In genomic region chr20:47655635-47656034, GRCh38 we compare ENCODE assay signal across 16 cellular contexts.
DNase-seq lines count a peak whose midpoint lies in the region; ATAC-seq and TF ChIP-seq lines count a peak whose summit lies in the region.
"Had no signal": no experiment of that assay in that cellular context is flagged by ENCODE, and none has a peak within 500 bp of the region (broad histone marks: within the 10 kb centered on the region; RNA-seq: fewer than 3 reads in every experiment).

No MANE protein-coding gene starts in this region.

- H3K9me3 Mint-ChIP-seq in activated T-cell treated with anti-CD3 and anti-CD28 coated beads, Interleukin-2, amount 50 U/mL, for 24 hours: no peaks in the 10 kb centered on the region
- H3K9me3 Mint-ChIP-seq in CD4-positive, CD25-positive, alpha-beta regulatory T cell: no peaks in the 10 kb centered on the region
- H3K9me3 Mint-ChIP-seq in CD8-positive, alpha-beta T cell: no peaks in the 10 kb centered on the region
- H3K9me3 Mint-ChIP-seq in dendritic cell treated with granulocyte-macrophage colony-stimulating factor and Interleukin-4, amounts not matched to agents 40 ng/mL and 50 ng/mL, for 4 days: no peaks in the 10 kb centered on the region
- no peaks in the 10 kb centered on the region for H3K9me3 Mint-ChIP-seq in activated naive CD8-positive, alpha-beta T cell treated with anti-CD3 and anti-CD28 coated beads, Interleukin-2, amount 50 U/mL, for 24 hours
- H3K9me3 Mint-ChIP-seq: CD4-positive, alpha-beta memory T cell had no signal

- no peaks in the 10 kb centered on the region for H3K9me3 ChIP-seq in CD4-positive, CD25-positive, alpha-beta regulatory T cell (ENCODE audit: control insufficient read depth in 2 of 2, low read length in 2 of 2)
- H3K9me3 ChIP-seq in CD8-positive, alpha-beta T cell (ENCODE audit: low read length): no peaks in the 10 kb centered on the region
- H3K9me3 ChIP-seq: BE2C, HAP-1 had no signal

- CTCF ChIA-PET in CD8-positive, alpha-beta T cell (lab: Charles Lee): no interaction called here

- no peaks in the 10 kb centered on the region for H3K4me1 ChIP-seq in CD4-positive, CD25-positive, alpha-beta regulatory T cell (ENCODE audit: control insufficient read depth, insufficient read depth, low read length, poor library complexity, severe bottlenecking)
- H3K4me1 ChIP-seq in CD8-positive, alpha-beta T cell (ENCODE audit: insufficient read depth, low read length): no peaks in the 10 kb centered on the region
- H3K4me1 ChIP-seq: BE2C had no signal

- H3K27ac ChIP-seq in CD4-positive, CD25-positive, alpha-beta regulatory T cell (ENCODE audit: insufficient read depth, low read length, poor library complexity, severe bottlenecking): no peak overlapping the region
- no peak overlapping the region for H3K27ac ChIP-seq in CD8-positive, alpha-beta T cell (ENCODE audit: low read depth, low read length)

- intact Hi-C loops in CD8-positive, alpha-beta T cell (cut with DNase I, micrococcal nuclease): no loop called here
- intact Hi-C loops in dendritic cell treated with granulocyte-macrophage colony-stimulating factor and Interleukin-4, amounts not matched to agents 40 ng/mL and 50 ng/mL, for 4 days (cut with micrococcal nuclease): no loop called here

- TF ChIP-seq CTCF in CD8-positive, alpha-beta T cell (IDR thresholded peaks at IDR 0.05): no peak

- H3K27ac Mint-ChIP-seq in activated T-cell treated with anti-CD3 and anti-CD28 coated beads, Interleukin-2, amount 50 U/mL, for 24 hours: peak overlapping the region; percentile 52
- peak overlapping the region in 2 of 3 donors; percentile 26 to 83 for H3K27ac Mint-ChIP-seq in CD4-positive, CD25-positive, alpha-beta regulatory T cell
- H3K27ac Mint-ChIP-seq in CD8-positive, alpha-beta T cell: peak overlapping the region; percentile 3
- peak overlapping the region; percentile 68 for H3K27ac Mint-ChIP-seq in dendritic cell treated with granulocyte-macrophage colony-stimulating factor and Interleukin-4, amounts not matched to agents 40 ng/mL and 50 ng/mL, for 4 days
- H3K27ac Mint-ChIP-seq in activated naive CD8-positive, alpha-beta T cell treated with anti-CD3 and anti-CD28 coated beads, Interleukin-2, amount 50 U/mL, for 24 hours: no peak overlapping the region

- DNase-seq in activated T-cell treated with anti-CD3 and anti-CD28 coated beads, Interleukin-2, amount 50 U/mL, for 24 hours: no peak
- DNase-seq in activated T-cell treated with anti-CD3 and anti-CD28 coated beads, Interleukin-2, amount 50 U/mL, for 48 hours: no peak
- no peak for DNase-seq in CD4-positive, CD25-positive, alpha-beta regulatory T cell
- no peak for DNase-seq in CD8-positive, alpha-beta T cell
- DNase-seq in NCI-H510A (lab: John Stamatoyannopoulos, UW): no peak
- no peak for DNase-seq in activated naive CD8-positive, alpha-beta T cell treated with anti-CD3 and anti-CD28 coated beads, Interleukin-2, amount 50 U/mL, for 24 hours
- DNase-seq in GDM1 (lab: John Stamatoyannopoulos, UW): no peak
- DNase-seq: ACHN; BE2C; C1 segment of cervical spinal cord; Calu3; CD4-positive, alpha-beta memory T cell; DMS79 treated with DMSO at 0.1 percent for 48 hours had no signal

- POLR2A ChIA-PET in CD8-positive, alpha-beta T cell (lab: Charles Lee): no interaction called here

- H3K27me3 Mint-ChIP-seq in activated T-cell treated with anti-CD3 and anti-CD28 coated beads, Interleukin-2, amount 50 U/mL, for 24 hours: no peaks in the 10 kb centered on the region
- no peaks in the 10 kb centered on the region for H3K27me3 Mint-ChIP-seq in CD4-positive, CD25-positive, alpha-beta regulatory T cell
- H3K27me3 Mint-ChIP-seq in CD8-positive, alpha-beta T cell (ENCODE audit: low read depth): no peaks in the 10 kb centered on the region
- no peaks in the 10 kb centered on the region for H3K27me3 Mint-ChIP-seq in dendritic cell treated with granulocyte-macrophage colony-stimulating factor and Interleukin-4, amounts not matched to agents 40 ng/mL and 50 ng/mL, for 4 days
- no peaks in the 10 kb centered on the region for H3K27me3 Mint-ChIP-seq in activated naive CD8-positive, alpha-beta T cell treated with anti-CD3 and anti-CD28 coated beads, Interleukin-2, amount 50 U/mL, for 24 hours
- H3K27me3 Mint-ChIP-seq: CD4-positive, alpha-beta memory T cell had no signal

- H3K36me3 ChIP-seq in CD4-positive, CD25-positive, alpha-beta regulatory T cell (ENCODE audit: control insufficient read depth, insufficient read depth, low read length): peaks cover 76% of the 10 kb centered on the region
- peaks cover 47% of the 10 kb centered on the region for H3K36me3 ChIP-seq in CD8-positive, alpha-beta T cell (ENCODE audit: insufficient read depth, low read length)

- H3K4me3 Mint-ChIP-seq in activated T-cell treated with anti-CD3 and anti-CD28 coated beads, Interleukin-2, amount 50 U/mL, for 24 hours: no peak overlapping the region
- H3K4me3 Mint-ChIP-seq in CD4-positive, CD25-positive, alpha-beta regulatory T cell: no peak overlapping the region
- no peak overlapping the region for H3K4me3 Mint-ChIP-seq in CD8-positive, alpha-beta T cell
- H3K4me3 Mint-ChIP-seq in dendritic cell treated with granulocyte-macrophage colony-stimulating factor and Interleukin-4, amounts not matched to agents 40 ng/mL and 50 ng/mL, for 4 days: no peak overlapping the region
- no peak overlapping the region for H3K4me3 Mint-ChIP-seq in activated naive CD8-positive, alpha-beta T cell treated with anti-CD3 and anti-CD28 coated beads, Interleukin-2, amount 50 U/mL, for 24 hours
- H3K4me3 Mint-ChIP-seq: CD4-positive, alpha-beta memory T cell had no signal

- H3K36me3 Mint-ChIP-seq in activated T-cell treated with anti-CD3 and anti-CD28 coated beads, Interleukin-2, amount 50 U/mL, for 24 hours (ENCODE audit: low read depth): peaks cover 96% of the 10 kb centered on the region
- peaks cover 34% of the 10 kb centered on the region for H3K36me3 Mint-ChIP-seq in CD4-positive, CD25-positive, alpha-beta regulatory T cell
- H3K36me3 Mint-ChIP-seq in CD8-positive, alpha-beta T cell: peaks cover 80% of the 10 kb centered on the region
- H3K36me3 Mint-ChIP-seq in dendritic cell treated with granulocyte-macrophage colony-stimulating factor and Interleukin-4, amounts not matched to agents 40 ng/mL and 50 ng/mL, for 4 days (ENCODE audit: low read depth): peaks cover 96% of the 10 kb centered on the region
- peaks cover 59% of the 10 kb centered on the region for H3K36me3 Mint-ChIP-seq in activated naive CD8-positive, alpha-beta T cell treated with anti-CD3 and anti-CD28 coated beads, Interleukin-2, amount 50 U/mL, for 24 hours (ENCODE audit: low read depth)

- no peaks in the 10 kb centered on the region for H3K27me3 ChIP-seq in CD4-positive, CD25-positive, alpha-beta regulatory T cell (ENCODE audit: control insufficient read depth, insufficient read depth, low read length)
- no peaks in the 10 kb centered on the region for H3K27me3 ChIP-seq in CD8-positive, alpha-beta T cell (ENCODE audit: insufficient read depth, low read length)
- H3K27me3 ChIP-seq: BE2C had no signal

- no peak overlapping the region for H3K4me3 ChIP-seq in CD4-positive, CD25-positive, alpha-beta regulatory T cell (ENCODE audit: low read depth, low read length)
- H3K4me3 ChIP-seq in CD8-positive, alpha-beta T cell (ENCODE audit: low read depth, low read length): no peak overlapping the region
- H3K4me3 ChIP-seq: GM12878, HAP-1 had no signal

- H3K4me1 Mint-ChIP-seq in activated T-cell treated with anti-CD3 and anti-CD28 coated beads, Interleukin-2, amount 50 U/mL, for 24 hours (ENCODE audit: low read depth): peaks cover 2% of the 10 kb centered on the region
- peaks cover 0 to 8% (median 0%) of the 10 kb centered on the region in 4 donors for H3K4me1 Mint-ChIP-seq in CD4-positive, CD25-positive, alpha-beta regulatory T cell
- no peaks in the 10 kb centered on the region for H3K4me1 Mint-ChIP-seq in CD8-positive, alpha-beta T cell (ENCODE audit: low read depth)
- H3K4me1 Mint-ChIP-seq in dendritic cell treated with granulocyte-macrophage colony-stimulating factor and Interleukin-4, amounts not matched to agents 40 ng/mL and 50 ng/mL, for 4 days (ENCODE audit: low read depth): peaks cover 26% of the 10 kb centered on the region
- no peaks in the 10 kb centered on the region for H3K4me1 Mint-ChIP-seq in activated naive CD8-positive, alpha-beta T cell treated with anti-CD3 and anti-CD28 coated beads, Interleukin-2, amount 50 U/mL, for 24 hours
- H3K4me1 Mint-ChIP-seq: CD4-positive, alpha-beta memory T cell had no signal

- ATAC-seq in CD4-positive, CD25-positive, alpha-beta regulatory T cell (ENCODE audit: low read depth in 2 of 2): no peak
- no peak for ATAC-seq in CD8-positive, alpha-beta T cell
- ATAC-seq in activated naive CD8-positive, alpha-beta T cell treated with anti-CD3 and anti-CD28 coated beads, Interleukin-2, amount 50 U/mL, for 24 hours: no peak
- ATAC-seq: GM12878 had no signal
